Comparison of ENCODE assay signal across 13 cellular contexts in genomic region chr14:89672636-89673279, GRCh38.
DNase-seq lines count a peak whose midpoint lies in the region; ATAC-seq and TF ChIP-seq lines count a peak whose summit lies in the region.
"Had no signal": no experiment of that assay in that cellular context is flagged by ENCODE, and none has a peak within 500 bp of the region (broad histone marks: within the 10 kb centered on the region; RNA-seq: fewer than 3 reads in every experiment).

No MANE protein-coding gene starts in this region.

- H3K27me3 ChIP-seq in SK-N-SH (ENCODE audit: insufficient read depth), result no peaks in the 10 kb centered on the region
- no peaks in the 10 kb centered on the region for H3K27me3 ChIP-seq in left ventricle myocardium inferior (ENCODE audit: low read depth)
- H3K27me3 ChIP-seq in transverse colon, result no peaks in the 10 kb centered on the region
- no peaks in the 10 kb centered on the region for H3K27me3 ChIP-seq in esophagus muscularis mucosa
- H3K27me3 ChIP-seq: breast epithelium had no signal

- H3K27ac ChIP-seq in SK-N-SH (ENCODE audit: low read depth in 2 of 2, low read length in 1 of 2) (no peak overlapping the region), left ventricle myocardium inferior (replicated peaks) (no peak overlapping the region), transverse colon (peak overlapping the region; percentile 56 to 80 (median 73)), esophagus muscularis mucosa (replicated peaks in 1 of 4) (no peak overlapping the region)
- H3K27ac ChIP-seq: breast epithelium had no signal

- peaks cover 0 to 5% of the 10 kb centered on the region in 2 experiments; a peak in 2 of 4 replicates for H3K4me1 ChIP-seq in SK-N-SH (ENCODE audit: control insufficient read depth in 1 of 2, insufficient read depth in 2 of 2, low read depth in 1 of 2, low read length in 1 of 2)
- H3K4me1 ChIP-seq in left ventricle myocardium inferior, result peaks cover 7% of the 10 kb centered on the region
- peaks cover 0 to 13% (median 4%) of the 10 kb centered on the region in 4 donors for H3K4me1 ChIP-seq in transverse colon
- H3K4me1 ChIP-seq in esophagus muscularis mucosa, result peaks cover 0 to 6% (median 5%) of the 10 kb centered on the region in 4 donors
- H3K4me1 ChIP-seq: breast epithelium had no signal

- WGBS in SK-N-SH (ENCODE audit: low lambda C conversion rate), result 67% methylated on average over 12 of the region's 12 CpGs
- 44 to 48% methylated on average over 6 to 12 of the region's 12 CpGs for WGBS in transverse colon (ENCODE audit: low coverage in 1 of 2), 2 donors
- 80% methylated on average over 12 of the region's 12 CpGs for WGBS in esophagus muscularis mucosa

- H3K4me2 ChIP-seq in SK-N-SH, result no peak overlapping the region

- no peak for TF ChIP-seq EP300 in SK-N-SH (IDR thresholded peaks at IDR 0.05; ENCODE audit: borderline replicate concordance in 1 of 2, low read depth in 1 of 2, low read length in 1 of 2)
- no peak for TF ChIP-seq EP300 in transverse colon (IDR thresholded peaks at IDR 0.05; ENCODE audit: low read depth)
- no peak for TF ChIP-seq EP300 in esophagus muscularis mucosa (IDR thresholded peaks at IDR 0.05)

- no peaks in the 10 kb centered on the region for H3K36me3 ChIP-seq in SK-N-SH (replicated peaks in 1 of 2; ENCODE audit: control insufficient read depth in 1 of 2, insufficient read depth in 2 of 2, low read length in 1 of 2)
- no peaks in the 10 kb centered on the region for H3K36me3 ChIP-seq in left ventricle myocardium inferior
- no peaks in the 10 kb centered on the region for H3K36me3 ChIP-seq in transverse colon
- H3K36me3 ChIP-seq in esophagus muscularis mucosa, result no peaks in the 10 kb centered on the region
- H3K36me3 ChIP-seq: breast epithelium had no signal

- no peaks in the 10 kb centered on the region for H3K9me2 ChIP-seq in SK-N-SH

- TF ChIP-seq POLR2A in transverse colon (IDR thresholded peaks at IDR 0.05), result no peak
- no peak for TF ChIP-seq POLR2A in esophagus muscularis mucosa (IDR thresholded peaks at IDR 0.05; ENCODE audit: low read depth)

- CTCF ChIA-PET in SK-N-SH (lab: Yijun Ruan, JAX), result no interaction called here

- H3F3A ChIP-seq in SK-N-SH (replicated peaks; ENCODE audit: insufficient read depth), result no peaks in the 10 kb centered on the region

- H3K27ac Mint-ChIP-seq in activated naive CD4-positive, alpha-beta T cell treated with anti-CD3 and anti-CD28 coated beads, Interleukin-2, amount 50 U/mL, for 72 hours, result peak overlapping the region; percentile 7 to 60

- H2AFZ ChIP-seq in SK-N-SH (ENCODE audit: low read depth), result no peak overlapping the region

- peaks cover 0 to 18% of the 10 kb centered on the region in 2 donors for H3K9me3 Mint-ChIP-seq in activated naive CD4-positive, alpha-beta T cell treated with anti-CD3 and anti-CD28 coated beads, Interleukin-2, amount 50 U/mL, for 72 hours
- H3K9me3 Mint-ChIP-seq: naive B cell had no signal

- no peak overlapping the region for H3K9ac ChIP-seq in SK-N-SH

- intact Hi-C loops in left ventricle myocardium inferior (cut with micrococcal nuclease) (no loop called here), transverse colon (cut with DNase I; ENCODE audit: low total_unique reads) (no loop called here), esophagus muscularis mucosa (cut with DNase I) (no loop called here)

- H3K9me3 ChIP-seq in SK-N-SH (no peaks in the 10 kb centered on the region), left ventricle myocardium inferior (replicated peaks) (no peaks in the 10 kb centered on the region), transverse colon (no peaks in the 10 kb centered on the region), esophagus muscularis mucosa (no peaks in the 10 kb centered on the region)
- H3K9me3 ChIP-seq: breast epithelium had no signal

- in situ Hi-C loops in transverse colon (cut with MboI; ENCODE audit: low pct_ligation_motif_present in 1 of 4, low pct_unique_long_range_greater_than_20kb in 1 of 4, low sequenced_read_pairs in 3 of 4), result no loop called here

- H4K20me1 ChIP-seq in SK-N-SH (ENCODE audit: insufficient read depth), result no peaks in the 10 kb centered on the region

- no peaks in the 10 kb centered on the region for H3K79me2 ChIP-seq in SK-N-SH (ENCODE audit: insufficient read depth)

- TF ChIP-seq CTCF in SK-N-SH (IDR thresholded peaks at IDR 0.05) (no peak), left ventricle myocardium inferior (IDR thresholded peaks at IDR 0.05; ENCODE audit: borderline replicate concordance) (no peak), transverse colon (IDR thresholded peaks at IDR 0.05) (no peak), esophagus muscularis mucosa (IDR thresholded peaks at IDR 0.05) (no peak)

- no peak for DNase-seq in activated naive CD4-positive, alpha-beta T cell treated with anti-CD3 and anti-CD28 coated beads, Interleukin-2, amount 50 U/mL, for 72 hours (ENCODE audit: low spot score in 2 of 2)
- DNase-seq in activated naive CD4-positive, alpha-beta T cell treated with Interleukin-2 at 50 U/mL for 16 hours, result no peak
- DNase-seq in SK-N-SH (no peak), left ventricle myocardium inferior (peak; percentile 22), transverse colon (peak; percentile 70), esophagus muscularis mucosa (ENCODE audit: extremely low spot score) (no peak), cortex of kidney (lab: John Stamatoyannopoulos, UW) (no peak)
- DNase-seq: activated CD4-positive, CD25-positive, alpha-beta regulatory T cell; EL; naive B cell; NCI-H345 had no signal

- peaks cover 6 to 8% of the 10 kb centered on the region in 2 donors for H3K36me3 Mint-ChIP-seq in activated naive CD4-positive, alpha-beta T cell treated with anti-CD3 and anti-CD28 coated beads, Interleukin-2, amount 50 U/mL, for 72 hours
- H3K36me3 Mint-ChIP-seq: naive B cell had no signal

- POLR2A ChIA-PET in SK-N-SH (lab: Yijun Ruan, JAX), result no interaction called here

- no peak for ATAC-seq in activated naive CD4-positive, alpha-beta T cell treated with anti-CD3 and anti-CD28 coated beads, Interleukin-2, amount 50 U/mL, for 72 hours
- ATAC-seq in GM21528 (IDR thresholded peaks at IDR 0.05; ENCODE audit: low FRiP score, unreplicated experiment), result no peak

- H3K4me3 ChIP-seq in SK-N-SH (ENCODE audit: low read depth in 2 of 2, low read length in 1 of 2), result no peak overlapping the region
- H3K4me3 ChIP-seq in left ventricle myocardium inferior, result no peak overlapping the region
- H3K4me3 ChIP-seq in transverse colon, result peak overlapping the region in 1 of 4 donors; percentile 14
- no peak overlapping the region for H3K4me3 ChIP-seq in esophagus muscularis mucosa
- H3K4me3 ChIP-seq: breast epithelium had no signal

- TF ChIP-seq RAD21 in SK-N-SH (IDR thresholded peaks at IDR 0.05; ENCODE audit: low read length), result no peak

TF ChIP-seq in SK-N-SH, 30 proteins besides CTCF, POLR2A, EP300 and RAD21:
- no peak for TF ChIP-seq YY1 (IDR thresholded peaks at IDR 0.05; ENCODE audit: low read depth)
- peak; percentile 52 for TF ChIP-seq NFIC (IDR thresholded peaks at IDR 0.05; ENCODE audit: borderline replicate concordance)
TF ChIP-seq in SK-N-SH: peak in this region for 1.

Comparison
In these comparisons a context has a peak if more than half of its experiments do, and no peak if none do; other contexts are left out.
1. DNase-seq: peak in left ventricle myocardium inferior (single experiment) and transverse colon (single experiment); none in activated naive CD4-positive, alpha-beta T cell treated with anti-CD3 and anti-CD28 coated beads, Interleukin-2, amount 50 U/mL, for 72 hours (0 of 2), activated naive CD4-positive, alpha-beta T cell treated with Interleukin-2 at 50 U/mL for 16 hours (single experiment), SK-N-SH (single experiment), esophagus muscularis mucosa (single experiment) and cortex of kidney (single experiment).
2. H3K27ac ChIP-seq: peak in transverse colon (4 of 4); none in SK-N-SH (0 of 2), left ventricle myocardium inferior (single experiment) and esophagus muscularis mucosa (0 of 4).